In genomic region chr6:170042596-170043118, GRCh38 we compare ENCODE assay signal across 20 cellular contexts.
"Had no signal": no experiment of that assay in that cellular context is flagged by ENCODE, and none has a peak within 500 bp of the region (broad histone marks: within the 10 kb centered on the region; RNA-seq: fewer than 3 reads in every experiment).

No MANE protein-coding gene starts in this region.

- H3K4me3 ChIP-seq: mucosa of descending colon, tibial artery had no signal

- ATAC-seq: activated CD4-positive, alpha-beta T cell treated with anti-CD3 and anti-CD28 coated beads for 36 hours; activated T-helper 17 cell treated with anti-CD3 and anti-CD28 coated beads, Interleukin-2, amount 50 U/mL, for 72 hours; mucosa of descending colon; stimulated activated naive CD8-positive, alpha-beta T cell treated with anti-CD3 and anti-CD28 coated beads, Interleukin-15, Interleukin-2, amounts not matched to agents 100 U/mL and 50 U/mL, for 24 hours had no signal

- H3K36me3 ChIP-seq: tibial artery had no signal

- H3K4me1 ChIP-seq: parathyroid adenoma, tibial artery had no signal

- DNase-seq: activated B cell treated with CpG ODN at 0.5 μM for 24 hours; activated CD4-positive, alpha-beta T cell treated with anti-CD3 and anti-CD28 coated beads for 36 hours; activated CD4-positive, alpha-beta T cell treated with anti-CD3 and anti-CD28 coated beads, Interleukin-2, amount 50 U/mL, for 4 hours; activated CD8-positive, alpha-beta memory T cell treated with anti-CD3 and anti-CD28 coated beads for 24 hours; activated CD8-positive, alpha-beta memory T cell treated with anti-CD3 and anti-CD28 coated beads, Interleukin-2, amount 50 U/mL, for 4 hours; activated naive CD4-positive, alpha-beta T cell; activated naive CD8-positive, alpha-beta T cell treated with anti-CD3 and anti-CD28 coated beads for 36 hours; activated T-cell treated with anti-CD3 and anti-CD28 coated beads, Interleukin-2, amount 50 U/mL, for 24 hours; amygdala; effector CD4-positive, alpha-beta T cell; foreskin fibroblast; hippocampal formation; nephron progenitor cell; stimulated activated CD4-positive, alpha-beta T cell treated with anti-CD3 and anti-CD28 coated beads, Interleukin-4, amount 100 ng/mL, for 4 hours; stimulated activated naive CD8-positive, alpha-beta T cell treated with anti-CD3 and anti-CD28 coated beads, Interleukin-15, Interleukin-2, amounts not matched to agents 100 U/mL and 50 U/mL, for 24 hours; T1000; tibial artery had no signal

- H3K9me3 ChIP-seq: mucosa of descending colon, tibial artery had no signal

- H3K27ac ChIP-seq: parathyroid adenoma, tibial artery had no signal
